ENCODE assay signal across 8 cellular contexts in genomic region chr14:51396222-51396815, GRCh38.
DNase-seq lines count a peak whose midpoint lies in the region; ATAC-seq and TF ChIP-seq lines count a peak whose summit lies in the region.

No MANE protein-coding gene starts in this region.

- H3K36me3 Mint-ChIP-seq in activated naive CD4-positive, alpha-beta T cell treated with anti-CD3 and anti-CD28 coated beads for 36 hours (ENCODE audit: low read depth): no peaks in the 10 kb centered on the region

- in situ Hi-C loops in gastrocnemius medialis (cut with MboI; ENCODE audit: low sequenced_read_pairs in 4 of 4): no loop called here

- TF ChIP-seq POLR2A in gastrocnemius medialis (IDR thresholded peaks at IDR 0.05): no peak

- CTCF ChIA-PET in activated naive CD4-positive, alpha-beta T cell treated with anti-CD3 and anti-CD28 coated beads for 36 hours (lab: Charles Lee): no interaction called here

- H3K27ac Mint-ChIP-seq in activated naive CD4-positive, alpha-beta T cell treated with anti-CD3 and anti-CD28 coated beads for 36 hours: no peak overlapping the region

- peaks cover 19 to 33% of the 10 kb centered on the region in 2 donors for H3K4me1 ChIP-seq in gastrocnemius medialis

- no peaks in the 10 kb centered on the region for H3K4me1 Mint-ChIP-seq in activated naive CD4-positive, alpha-beta T cell treated with anti-CD3 and anti-CD28 coated beads for 36 hours (ENCODE audit: low read depth)

- peak; percentile 91 for DNase-seq in Daoy (ENCODE audit: low read depth)
- peak; percentile 30 for DNase-seq in T1000 (lab: John Stamatoyannopoulos, UW)
- DNase-seq in glomerular endothelial cell (ENCODE audit: extremely low read depth, low read depth, low spot score): peak; percentile 97
- DNase-seq in gastrocnemius medialis: peak; percentile 12 to 31
- DNase-seq in T-helper 9 cell: no peak
- no peak for DNase-seq in activated naive CD4-positive, alpha-beta T cell treated with anti-CD3 and anti-CD28 coated beads for 36 hours

- ATAC-seq in gastrocnemius medialis (peak; percentile 48 to 53), HG03095 (IDR thresholded peaks at IDR 0.05; ENCODE audit: unreplicated experiment) (no peak), GM21360 (IDR thresholded peaks at IDR 0.05; ENCODE audit: unreplicated experiment) (no peak)

- no peak for TF ChIP-seq CTCF in gastrocnemius medialis (IDR thresholded peaks at IDR 0.05 in 4 of 5, conservative IDR thresholded peaks at IDR 0.05 in 1 of 5)

- H3K27me3 Mint-ChIP-seq in activated naive CD4-positive, alpha-beta T cell treated with anti-CD3 and anti-CD28 coated beads for 36 hours (ENCODE audit: low read depth): peaks cover 2% of the 10 kb centered on the region

- no peaks in the 10 kb centered on the region for H3K9me3 ChIP-seq in gastrocnemius medialis

- intact Hi-C loops in gastrocnemius medialis (cut with DNase I; ENCODE audit: low total_unique reads): no loop called here
- intact Hi-C loops in activated naive CD4-positive, alpha-beta T cell treated with anti-CD3 and anti-CD28 coated beads for 36 hours (cut with micrococcal nuclease): no loop called here

- no peaks in the 10 kb centered on the region for H3K27me3 ChIP-seq in gastrocnemius medialis

- H3K4me3 Mint-ChIP-seq in activated naive CD4-positive, alpha-beta T cell treated with anti-CD3 and anti-CD28 coated beads for 36 hours: no peak overlapping the region

- peak overlapping the region; percentile 61 to 73 (median 70) for H3K27ac ChIP-seq in gastrocnemius medialis

- no peaks in the 10 kb centered on the region for H3K9me3 Mint-ChIP-seq in activated naive CD4-positive, alpha-beta T cell treated with anti-CD3 and anti-CD28 coated beads for 36 hours

- H3K36me3 ChIP-seq in gastrocnemius medialis: no peaks in the 10 kb centered on the region

- H3K4me3 ChIP-seq in gastrocnemius medialis: no peak overlapping the region

Comparison
In these comparisons a context has a peak if more than half of its experiments do, and no peak if none do; other contexts are left out.
1. DNase-seq: peak in Daoy (single experiment), T1000 (single experiment), glomerular endothelial cell (single experiment) and gastrocnemius medialis (2 of 2); none in T-helper 9 cell (single experiment) and activated naive CD4-positive, alpha-beta T cell treated with anti-CD3 and anti-CD28 coated beads for 36 hours (single experiment).
2. ATAC-seq: peak in gastrocnemius medialis (2 of 2); none in HG03095 (single experiment) and GM21360 (single experiment).